In the genomic region with DNA sequence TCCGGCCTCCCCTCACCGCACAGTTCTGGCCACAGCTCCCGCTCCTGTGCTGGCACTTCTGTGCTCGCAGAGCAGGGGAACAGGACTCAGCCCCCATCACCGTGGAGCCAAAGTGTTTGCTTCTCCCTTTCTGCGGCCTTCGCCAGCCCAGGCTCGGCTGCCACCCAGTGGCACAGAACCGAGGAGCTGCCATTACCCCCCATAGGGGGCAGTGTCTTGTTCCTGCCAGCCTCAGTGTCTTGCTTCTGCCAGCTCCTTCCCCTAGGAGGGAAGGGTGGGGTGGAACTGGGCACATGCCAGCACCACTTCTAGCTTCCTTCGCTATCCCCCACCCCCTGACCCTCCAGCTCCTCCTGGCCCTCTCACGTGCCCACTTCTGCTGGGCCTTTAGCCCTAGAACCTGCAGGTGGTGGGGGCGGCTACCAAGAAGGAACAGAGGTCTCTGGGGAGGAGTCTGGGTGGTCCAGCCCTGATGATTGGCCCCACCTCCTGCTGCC, we compare ENCODE assay signal across 8 cellular contexts. TPM values are rescaled to one million over a fixed set of nuclear protein-coding genes. Genes with fewer than 3 reads are reported as not detected.
A peak's percentile ranks its signal among the peaks of the same experiment; 100 is the strongest.
DNase-seq lines count a peak whose midpoint lies in the region; ATAC-seq and TF ChIP-seq lines count a peak whose summit lies in the region.

No MANE protein-coding gene starts in this region.

- DNase-seq in DMS53 treated with DMSO at 0.1 percent for 48 hours (lab: John Stamatoyannopoulos, UW; ENCODE audit: unreplicated experiment) = peak; percentile 55
- DNase-seq in Kasumi-1 (lab: John Stamatoyannopoulos, UW) = peak; percentile 57 to 64
- peak in 36 of 56 donors; percentile 8 to 70 (median 43) for DNase-seq in amygdala (lab: John Stamatoyannopoulos, UW)
- DNase-seq in hepatocyte (ENCODE audit: low spot score) = no peak
- DNase-seq in spleen = no peak
- DNase-seq in NCI-H2107 (lab: John Stamatoyannopoulos, UW) = no peak
- DNase-seq in NCI-H2081 treated with DMSO at 0.1 percent for 48 hours (lab: John Stamatoyannopoulos, UW) = no peak

- H3K9me3 ChIP-seq in hepatocyte (ENCODE audit: low read depth) (no peaks in the 10 kb centered on the region), spleen (no peaks in the 10 kb centered on the region)

- H4K20me1 ChIP-seq in hepatocyte (ENCODE audit: insufficient read depth, poor library complexity, severe bottlenecking) = no peaks in the 10 kb centered on the region

- TF ChIP-seq POLR2A in spleen (IDR thresholded peaks at IDR 0.05) = no peak

- H2AFZ ChIP-seq in hepatocyte = no peak overlapping the region

- no peaks in the 10 kb centered on the region for H3K36me3 ChIP-seq in hepatocyte (replicated peaks; ENCODE audit: insufficient read depth, low read depth)
- H3K36me3 ChIP-seq in spleen = peaks cover 0 to 100% (median 86%) of the 10 kb centered on the region in 6 donors

- peak overlapping the region; percentile 86 for H3K4me2 ChIP-seq in hepatocyte

- no peak for ATAC-seq in HG03135 (IDR thresholded peaks at IDR 0.05; ENCODE audit: unreplicated experiment)

- peaks cover 10% of the 10 kb centered on the region for H3K79me2 ChIP-seq in hepatocyte

- H3K27me3 ChIP-seq in hepatocyte (no peaks in the 10 kb centered on the region), spleen (replicated peaks in 1 of 7) (no peaks in the 10 kb centered on the region)

- WGBS in hepatocyte (ENCODE audit: low lambda C conversion rate, missing lambda C conversion rate) = 85% methylated on average over 12 of the region's 12 CpGs
- WGBS in spleen, 5 donors = 58 to 77% (median 68%) methylated on average over 8 to 12 of the region's 12 CpGs

- TF ChIP-seq CTCF in hepatocyte (IDR thresholded peaks at IDR 0.05; ENCODE audit: poor library complexity) (peak; percentile 43), spleen (IDR thresholded peaks at IDR 0.05 in 8 of 11, conservative IDR thresholded peaks at IDR 0.05 in 3 of 11) (peak in 9 of 11 experiments; percentile 15 to 68 (median 55))

- H3K4me1 ChIP-seq in hepatocyte (ENCODE audit: insufficient read depth) (peaks cover 10% of the 10 kb centered on the region), spleen (peaks cover 10 to 61% (median 29%) of the 10 kb centered on the region in 6 donors)

- H3K27ac ChIP-seq in hepatocyte (peak overlapping the region; percentile 78), spleen (peak overlapping the region in 2 of 8 donors; percentile 21 to 33)

- no peaks in the 10 kb centered on the region for H3K9me2 ChIP-seq in hepatocyte (replicated peaks; ENCODE audit: insufficient read depth)

- intact Hi-C loops in spleen (cut with DNase I; ENCODE audit: low total_unique reads) = no loop called here

- no peak overlapping the region for H3K4me3 ChIP-seq in hepatocyte
- H3K4me3 ChIP-seq in spleen = no peak overlapping the region

RNA-seq across cellular contexts. Expression of a gene that starts 0.6 kb away (rescaled TPM):
- total RNA-seq in hepatocyte = 18.5 and 18.7 TPM in 2 replicates
- 14.5 and 18.3 TPM in 2 replicates for polyA plus RNA-seq in hepatocyte
- 1 to 10 TPM; 2.8 to 4.7 (median 4.0) TPM for total RNA-seq in spleen
- polyA plus RNA-seq in spleen = 1 to 10 TPM; 4.2 to 8.7 (median 7.0) TPM

RNA-seq across cellular contexts. Expression of a gene that starts 6.3 kb away (rescaled TPM):
- 70.4 and 76.6 TPM in 2 replicates for total RNA-seq in hepatocyte
- polyA plus RNA-seq in hepatocyte = 72.4 and 76.4 TPM in 2 replicates
- 100 to 1,000 TPM in 3 of 7 donors, 10 to 100 TPM in 4; 68.0 to 134 (median 80.1) TPM for total RNA-seq in spleen
- polyA plus RNA-seq in spleen = 10 to 100 TPM; 40.8 to 68.3 (median 47.8) TPM

RNA-seq across cellular contexts. Expression of a gene that starts 8.3 kb away (rescaled TPM):
- total RNA-seq in hepatocyte = 0.33 and 3.3 TPM in 2 replicates
- 2.0 and 2.6 TPM in 2 replicates for polyA plus RNA-seq in hepatocyte
- total RNA-seq in spleen = 10 to 100 TPM; 29.2 to 81.7 (median 48.3) TPM
- polyA plus RNA-seq in spleen = 100 to 1,000 TPM in 1 of 3 donors, 10 to 100 TPM in 2; 28.5 to 113 (median 54.2) TPM

RNA-seq across cellular contexts. Expression of a gene that starts 14.5 kb away (rescaled TPM):
- total RNA-seq in hepatocyte (22.3 and 24.8 TPM in 2 replicates), spleen (10 to 100 TPM; 11.9 to 59.4 (median 21.0) TPM)
- polyA plus RNA-seq in hepatocyte (25.4 and 38.5 TPM in 2 replicates), spleen (10 to 100 TPM in 2 of 3 donors, 1 to 10 TPM in 1; 8.9 to 37.1 (median 16.3) TPM)

RNA-seq across cellular contexts. Expression of a gene that starts 27.9 kb away (rescaled TPM):
- total RNA-seq in hepatocyte (8.1 and 9.3 TPM in 2 replicates), spleen (10 to 100 TPM in 6 of 7 donors, 1 to 10 TPM in 1; 8.2 to 14.2 (median 13.6) TPM)
- polyA plus RNA-seq in hepatocyte (10.9 and 11.0 TPM in 2 replicates), spleen (10 to 100 TPM in 2 of 3 donors, 1 to 10 TPM in 1; 8.7 to 12.0 (median 10.8) TPM)

Comparison
In these comparisons a context has a peak if more than half of its experiments do, and no peak if none do; other contexts are left out.
1. DNase-seq: peak in DMS53 treated with DMSO at 0.1 percent for 48 hours (single experiment), Kasumi-1 (2 of 2) and amygdala (36 of 56); none in hepatocyte (single experiment), spleen (single experiment), NCI-H2107 (single experiment) and NCI-H2081 treated with DMSO at 0.1 percent for 48 hours (single experiment).